Comparison of ENCODE assay signal across 9 cellular contexts in the genomic region with DNA sequence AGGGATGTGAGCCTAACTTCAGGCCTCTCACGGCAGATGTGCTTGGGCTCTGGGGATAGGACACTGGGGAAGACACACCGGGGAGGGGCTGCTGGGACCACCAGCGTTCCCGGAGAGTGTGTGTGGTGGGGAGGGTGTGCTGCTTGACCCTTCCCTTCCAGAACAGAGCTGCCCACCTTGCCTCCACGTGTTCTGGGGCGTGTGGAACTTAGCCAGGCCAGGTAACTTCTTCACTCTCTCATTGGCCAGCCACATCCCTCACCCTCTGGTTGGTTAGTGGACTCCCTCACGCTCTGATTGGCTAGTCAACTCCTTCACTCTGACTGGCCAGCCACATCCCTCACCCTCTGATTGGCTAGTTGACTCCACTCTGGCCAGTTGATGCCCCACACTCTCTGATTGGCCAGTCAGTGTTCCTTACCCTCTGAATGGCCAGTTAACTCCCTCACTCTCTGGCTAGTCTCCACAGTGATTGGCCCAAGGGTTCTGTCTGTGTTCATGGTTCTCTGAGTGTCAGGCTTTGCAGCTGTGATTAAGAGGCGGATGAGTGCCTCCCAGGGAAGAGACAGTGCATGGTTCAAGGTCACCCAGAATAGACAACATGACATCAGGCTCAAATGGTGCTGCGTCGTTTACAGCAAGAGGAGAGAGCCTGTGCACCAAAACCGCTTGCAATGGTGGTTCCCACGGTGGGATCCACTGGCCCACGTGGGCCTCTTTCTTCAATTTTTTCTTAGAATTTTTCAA. TPM values are rescaled to one million over a fixed set of nuclear protein-coding genes. Genes with fewer than 3 reads are reported as not detected.
DNase-seq lines count a peak whose midpoint lies in the region; ATAC-seq and TF ChIP-seq lines count a peak whose summit lies in the region.
"Had no signal": no experiment of that assay in that cellular context is flagged by ENCODE, and none has a peak within 500 bp of the region (broad histone marks: within the 10 kb centered on the region; RNA-seq: fewer than 3 reads in every experiment).

No MANE protein-coding gene starts in this region.

- no peak overlapping the region for H3K4me2 ChIP-seq in neural progenitor cell

- no peak overlapping the region for H3K4me3 Mint-ChIP-seq in neural progenitor cell
- no peak overlapping the region for H3K4me3 Mint-ChIP-seq in activated CD4-positive, alpha-beta memory T cell treated with anti-CD3 and anti-CD28 coated beads, Interleukin-2, amount 10 ng/mL, durations not matched to agents 7 days and 5 days
- H3K4me3 Mint-ChIP-seq: activated naive CD8-positive, alpha-beta T cell treated with anti-CD3 and anti-CD28 coated beads, Interleukin-2, amount 10 ng/mL, durations not matched to agents 7 days and 5 days had no signal

- H3K9me3 ChIP-seq in neural progenitor cell (ENCODE audit: low read depth): peaks cover 6% of the 10 kb centered on the region

- H3F3A ChIP-seq in neural progenitor cell (ENCODE audit: low read depth): no peaks in the 10 kb centered on the region

- peaks cover 5% of the 10 kb centered on the region for H3K9me3 Mint-ChIP-seq in neural progenitor cell
- no peaks in the 10 kb centered on the region for H3K9me3 Mint-ChIP-seq in activated CD4-positive, alpha-beta memory T cell treated with anti-CD3 and anti-CD28 coated beads, Interleukin-2, amount 10 ng/mL, durations not matched to agents 7 days and 5 days

- H3K27me3 Mint-ChIP-seq in neural progenitor cell (ENCODE audit: insufficient read depth, low read depth): peaks cover 2% of the 10 kb centered on the region
- no peaks in the 10 kb centered on the region for H3K27me3 Mint-ChIP-seq in activated CD4-positive, alpha-beta memory T cell treated with anti-CD3 and anti-CD28 coated beads, Interleukin-2, amount 10 ng/mL, durations not matched to agents 7 days and 5 days

- POLR2A ChIA-PET in activated CD4-positive, alpha-beta memory T cell treated with anti-CD3 and anti-CD28 coated beads, Interleukin-2, amount 10 ng/mL, durations not matched to agents 7 days and 5 days (lab: Charles Lee): no interaction called here

- H3K27ac ChIP-seq in cingulate gyrus (ENCODE audit: low read depth, low read length) (peak overlapping the region; percentile 99), neural progenitor cell (no peak overlapping the region)

- H3K36me3 ChIP-seq in neural progenitor cell: no peaks in the 10 kb centered on the region

- DNase-seq in DMS 273 (lab: John Stamatoyannopoulos, UW; ENCODE audit: unreplicated experiment): peak; percentile 51
- no peak for DNase-seq in DMS 273 treated with DMSO at 0.1 percent for 48 hours (lab: John Stamatoyannopoulos, UW)
- DNase-seq in NCI-H2196 (lab: John Stamatoyannopoulos, UW; ENCODE audit: unreplicated experiment): peak; percentile 71
- DNase-seq in neural progenitor cell (ENCODE audit: low spot score): no peak
- no peak for DNase-seq in activated CD4-positive, alpha-beta memory T cell treated with anti-CD3 and anti-CD28 coated beads, Interleukin-2, amount 10 ng/mL, durations not matched to agents 7 days and 5 days
- no peak for DNase-seq in NK-92 (lab: John Stamatoyannopoulos, UW; ENCODE audit: unreplicated experiment)
- DNase-seq: activated naive CD8-positive, alpha-beta T cell treated with anti-CD3 and anti-CD28 coated beads, Interleukin-2, amount 10 ng/mL, durations not matched to agents 7 days and 5 days had no signal

- no peak overlapping the region for H3K4me3 ChIP-seq in neural progenitor cell

- no peaks in the 10 kb centered on the region for H3K4me1 ChIP-seq in neural progenitor cell

- ATAC-seq in GM19328 (IDR thresholded peaks at IDR 0.05; ENCODE audit: unreplicated experiment): no peak

- TF ChIP-seq CTCF in neural progenitor cell (IDR thresholded peaks at IDR 0.05): no peak

- no peak overlapping the region for H2AFZ ChIP-seq in neural progenitor cell (replicated peaks)

- H3K27me3 ChIP-seq in neural progenitor cell: no peaks in the 10 kb centered on the region

- H3K36me3 Mint-ChIP-seq in neural progenitor cell: no peaks in the 10 kb centered on the region
- H3K36me3 Mint-ChIP-seq in activated CD4-positive, alpha-beta memory T cell treated with anti-CD3 and anti-CD28 coated beads, Interleukin-2, amount 10 ng/mL, durations not matched to agents 7 days and 5 days (ENCODE audit: low read depth): no peaks in the 10 kb centered on the region
- H3K36me3 Mint-ChIP-seq: activated naive CD8-positive, alpha-beta T cell treated with anti-CD3 and anti-CD28 coated beads, Interleukin-2, amount 10 ng/mL, durations not matched to agents 7 days and 5 days had no signal

- peaks cover 7% of the 10 kb centered on the region for H3K4me1 Mint-ChIP-seq in neural progenitor cell
- H3K4me1 Mint-ChIP-seq in activated CD4-positive, alpha-beta memory T cell treated with anti-CD3 and anti-CD28 coated beads, Interleukin-2, amount 10 ng/mL, durations not matched to agents 7 days and 5 days: no peaks in the 10 kb centered on the region

- CTCF ChIA-PET in activated CD4-positive, alpha-beta memory T cell treated with anti-CD3 and anti-CD28 coated beads, Interleukin-2, amount 10 ng/mL, durations not matched to agents 7 days and 5 days (lab: Charles Lee): interaction anchor here (2.2 kb wide), 1 partner anchor 10 kb away, joined by 9 read pairs; no protein-coding TSS in a partner anchor

- H3K79me2 ChIP-seq in neural progenitor cell (ENCODE audit: low read depth): no peaks in the 10 kb centered on the region

- peak overlapping the region; percentile 67 for H3K27ac Mint-ChIP-seq in neural progenitor cell
- no peak overlapping the region for H3K27ac Mint-ChIP-seq in activated CD4-positive, alpha-beta memory T cell treated with anti-CD3 and anti-CD28 coated beads, Interleukin-2, amount 10 ng/mL, durations not matched to agents 7 days and 5 days
- H3K27ac Mint-ChIP-seq: activated naive CD8-positive, alpha-beta T cell treated with anti-CD3 and anti-CD28 coated beads, Interleukin-2, amount 10 ng/mL, durations not matched to agents 7 days and 5 days had no signal

- no peaks in the 10 kb centered on the region for H4K20me1 ChIP-seq in neural progenitor cell (ENCODE audit: low read depth)

- H3K9ac ChIP-seq in neural progenitor cell: no peak overlapping the region

RNA-seq across cellular contexts. Expression of a gene that starts 10.0 kb away (rescaled TPM):
- 0.09 TPM in 1 of 2 replicates, not detected in the other for total RNA-seq in neural progenitor cell (ENCODE audit: low replicate concordance)
- total RNA-seq in activated CD4-positive, alpha-beta memory T cell treated with anti-CD3 and anti-CD28 coated beads, Interleukin-2, amount 10 ng/mL, durations not matched to agents 7 days and 5 days: not detected
- total RNA-seq: activated naive CD8-positive, alpha-beta T cell treated with anti-CD3 and anti-CD28 coated beads, Interleukin-2, amount 10 ng/mL, durations not matched to agents 7 days and 5 days had no signal

RNA-seq across cellular contexts. Expression of a gene that starts 27.4 kb away (rescaled TPM):
- 144 and 169 TPM in 2 replicates for total RNA-seq in neural progenitor cell (ENCODE audit: low replicate concordance)
- 10 to 100 TPM; 86.1 to 86.5 TPM for total RNA-seq in activated CD4-positive, alpha-beta memory T cell treated with anti-CD3 and anti-CD28 coated beads, Interleukin-2, amount 10 ng/mL, durations not matched to agents 7 days and 5 days

RNA-seq across cellular contexts. Expression of a gene that starts 54.3 kb away (rescaled TPM):
- 76.8 and 78.4 TPM in 2 replicates for total RNA-seq in neural progenitor cell (ENCODE audit: low replicate concordance)
- 10 to 100 TPM in 1 of 2 experiments, 1 to 10 TPM in 1; 9.2 to 14.0 TPM for total RNA-seq in activated CD4-positive, alpha-beta memory T cell treated with anti-CD3 and anti-CD28 coated beads, Interleukin-2, amount 10 ng/mL, durations not matched to agents 7 days and 5 days

RNA-seq across cellular contexts. Expression of a gene that starts 54.6 kb away (rescaled TPM):
- 27.3 and 61.7 TPM in 2 replicates for total RNA-seq in neural progenitor cell (ENCODE audit: low replicate concordance)
- 100 to 1,000 TPM; 109 to 117 TPM for total RNA-seq in activated CD4-positive, alpha-beta memory T cell treated with anti-CD3 and anti-CD28 coated beads, Interleukin-2, amount 10 ng/mL, durations not matched to agents 7 days and 5 days

Comparison
In these comparisons a context has a peak if more than half of its experiments do, and no peak if none do; other contexts are left out.
1. DNase-seq: peak in DMS 273 (single experiment) and NCI-H2196 (single experiment); none in DMS 273 treated with DMSO at 0.1 percent for 48 hours (single experiment), neural progenitor cell (single experiment), activated CD4-positive, alpha-beta memory T cell treated with anti-CD3 and anti-CD28 coated beads, Interleukin-2, amount 10 ng/mL, durations not matched to agents 7 days and 5 days (single experiment) and NK-92 (single experiment).